ENCODE assay signal across 8 cellular contexts in genomic region chr5:62412549-62413329, GRCh38. TPM values are rescaled to one million over a fixed set of nuclear protein-coding genes. Genes with fewer than 3 reads are reported as not detected.
DNase-seq lines count a peak whose midpoint lies in the region; ATAC-seq, FAIRE-seq and TF ChIP-seq lines count a peak whose summit lies in the region.

Gene IPO11, plus strand, starts transcription at chr5:62412763. Its CDS starts 24,517 bp downstream, at chr5:62437280.

- peaks cover 52% of the 10 kb centered on the region for H3K79me2 ChIP-seq in OCI-LY3 (ENCODE audit: low read length)

- H3K27me3 ChIP-seq in OCI-LY3 (ENCODE audit: low read depth, low read length): no peaks in the 10 kb centered on the region

- DNase-seq in D341Med (ENCODE audit: low spot score) (peak; percentile 93), HuH-7 (ENCODE audit: low spot score) (peak; percentile 90)
- DNase-seq in activated CD8-positive, alpha-beta memory T cell treated with anti-CD3 and anti-CD28 coated beads, Interleukin-2, amount 50 U/mL, for 48 hours: peak; percentile 100
- peak; percentile 98 for DNase-seq in stimulated activated CD8-positive, alpha-beta memory T cell treated with anti-CD3 and anti-CD28 coated beads, Interleukin-15, amount 100 ng/mL, for 4 hours (ENCODE audit: low read depth in 2 of 2)

- H3K9me3 ChIP-seq in OCI-LY3 (ENCODE audit: insufficient read depth, low read length): no peaks in the 10 kb centered on the region
- H3K9me3 ChIP-seq in mesodermal cell (ENCODE audit: control insufficient read depth, low read length): no peaks in the 10 kb centered on the region

- peak; percentile 96 for ATAC-seq in GM21515 (IDR thresholded peaks at IDR 0.05; ENCODE audit: unreplicated experiment)

- no peak for TF ChIP-seq CTCF in OCI-LY3 (IDR thresholded peaks at IDR 0.05; ENCODE audit: low read depth, low read length)

- 0 out of 2 replicates have a peak, but pooled peaks cover 3% of the 10 kb centered on the region for H4K20me1 ChIP-seq in OCI-LY3 (ENCODE audit: insufficient read depth, low read length)

- peak within 1 kb of the TSS; percentile 74 for H3K9ac ChIP-seq in OCI-LY3 (ENCODE audit: low read length)

- peaks cover 21% of the 10 kb centered on the region for H3K4me1 ChIP-seq in OCI-LY3 (ENCODE audit: low read length)
- H3K4me1 ChIP-seq in mesodermal cell (ENCODE audit: control insufficient read depth, insufficient read depth, low read length, poor library complexity, severe bottlenecking): peaks cover 4% of the 10 kb centered on the region

- 0% methylated on average over 52 to 54 of the region's 66 CpGs for WGBS in mesodermal cell (ENCODE audit: insufficient coverage in 2 of 2), 2 experiments

- peak; percentile 99 for FAIRE-seq in endometrium (lab: Jason Lieb, UNC)

- H3K4me2 ChIP-seq in OCI-LY3 (ENCODE audit: low read length): peak within 1 kb of the TSS; percentile 88

- H3K4me3 ChIP-seq in OCI-LY3 (ENCODE audit: low read length) (peak within 1 kb of the TSS; percentile 93), mesodermal cell (ENCODE audit: extremely low read depth, insufficient read depth, low read length, poor library complexity, severe bottlenecking) (peak within 1 kb of the TSS; percentile 95)

- H2AFZ ChIP-seq in OCI-LY3 (ENCODE audit: low read depth, low read length): peak within 1 kb of the TSS; percentile 96

- H3K36me3 ChIP-seq in OCI-LY3 (replicated peaks; ENCODE audit: low read depth, low read length) (no peaks in the 10 kb centered on the region), mesodermal cell (ENCODE audit: control insufficient read depth, insufficient read depth, low read length) (peaks cover 7% of the 10 kb centered on the region)

- H3K27ac ChIP-seq in OCI-LY3 (ENCODE audit: low read length) (no peak within 1 kb of the TSS), mesodermal cell (ENCODE audit: low read depth, low read length, severe bottlenecking) (peak within 1 kb of the TSS; percentile 96)

RNA-seq across cellular contexts. Expression of gene IPO11, which starts in this region (rescaled TPM):
- 32.5 TPM for polyA plus RNA-seq in mesodermal cell (2013, experiment 1 of 2)
- 35.2 TPM for polyA plus RNA-seq in mesodermal cell (2013, experiment 2 of 2)
